In genomic region chr6:38933426-38933825, GRCh38 we compare ENCODE assay signal across 1 cellular context.
TF ChIP-seq lines count a peak whose summit lies in the region.

No MANE protein-coding gene starts in this region.

TF ChIP-seq in Ishikawa, 13 proteins besides CTCF, POLR2A, EP300 and RAD21 (continued from another document):
- TF ChIP-seq, protein P1, sequence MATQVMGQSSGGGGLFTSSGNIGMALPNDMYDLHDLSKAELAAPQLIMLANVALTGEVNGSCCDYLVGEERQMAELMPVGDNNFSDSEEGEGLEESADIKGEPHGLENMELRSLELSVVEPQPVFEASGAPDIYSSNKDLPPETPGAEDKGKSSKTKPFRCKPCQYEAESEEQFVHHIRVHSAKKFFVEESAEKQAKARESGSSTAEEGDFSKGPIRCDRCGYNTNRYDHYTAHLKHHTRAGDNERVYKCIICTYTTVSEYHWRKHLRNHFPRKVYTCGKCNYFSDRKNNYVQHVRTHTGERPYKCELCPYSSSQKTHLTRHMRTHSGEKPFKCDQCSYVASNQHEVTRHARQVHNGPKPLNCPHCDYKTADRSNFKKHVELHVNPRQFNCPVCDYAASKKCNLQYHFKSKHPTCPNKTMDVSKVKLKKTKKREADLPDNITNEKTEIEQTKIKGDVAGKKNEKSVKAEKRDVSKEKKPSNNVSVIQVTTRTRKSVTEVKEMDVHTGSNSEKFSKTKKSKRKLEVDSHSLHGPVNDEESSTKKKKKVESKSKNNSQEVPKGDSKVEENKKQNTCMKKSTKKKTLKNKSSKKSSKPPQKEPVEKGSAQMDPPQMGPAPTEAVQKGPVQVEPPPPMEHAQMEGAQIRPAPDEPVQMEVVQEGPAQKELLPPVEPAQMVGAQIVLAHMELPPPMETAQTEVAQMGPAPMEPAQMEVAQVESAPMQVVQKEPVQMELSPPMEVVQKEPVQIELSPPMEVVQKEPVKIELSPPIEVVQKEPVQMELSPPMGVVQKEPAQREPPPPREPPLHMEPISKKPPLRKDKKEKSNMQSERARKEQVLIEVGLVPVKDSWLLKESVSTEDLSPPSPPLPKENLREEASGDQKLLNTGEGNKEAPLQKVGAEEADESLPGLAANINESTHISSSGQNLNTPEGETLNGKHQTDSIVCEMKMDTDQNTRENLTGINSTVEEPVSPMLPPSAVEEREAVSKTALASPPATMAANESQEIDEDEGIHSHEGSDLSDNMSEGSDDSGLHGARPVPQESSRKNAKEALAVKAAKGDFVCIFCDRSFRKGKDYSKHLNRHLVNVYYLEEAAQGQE (IDR thresholded peaks at IDR 0.05; ENCODE audit: low read depth): no peak
- no peak for TF ChIP-seq CEBPB (IDR thresholded peaks at IDR 0.05)
- TF ChIP-seq TAF1 (IDR thresholded peaks at IDR 0.05; ENCODE audit: low read depth): no peak
- TF ChIP-seq YY1 (IDR thresholded peaks at IDR 0.05; ENCODE audit: low read depth): no peak
TF ChIP-seq in Ishikawa: peak in this region for 0.
